In genomic region chr1:28737245-28738137, GRCh38 we compare ENCODE assay signal across 7 cellular contexts. TPM values are rescaled to one million over a fixed set of nuclear protein-coding genes. Genes with fewer than 3 reads are reported as not detected.
A peak's percentile ranks its signal among the peaks of the same experiment; 100 is the strongest.
DNase-seq lines count a peak whose midpoint lies in the region; ATAC-seq and TF ChIP-seq lines count a peak whose summit lies in the region.

No MANE protein-coding gene starts in this region.

- DNase-seq in GM13976 (ENCODE audit: low spot score) (peak; percentile 72), NCI-H446 (lab: John Stamatoyannopoulos, UW) (peak; percentile 26 to 48), endodermal cell (peak; percentile 86)
- DNase-seq in activated CD8-positive, alpha-beta memory T cell treated with anti-CD3 and anti-CD28 coated beads for 4 hours (ENCODE audit: low read depth in 2 of 2), result peak; percentile 12 to 22
- DNase-seq in stimulated activated CD8-positive, alpha-beta memory T cell treated with anti-CD3 and anti-CD28 coated beads, Interleukin-7, amount 100 ng/mL, for 1 hour (ENCODE audit: low read depth in 2 of 2), result peak; percentile 10 to 14

- TF ChIP-seq CTCF in GM13976 (IDR thresholded peaks at IDR 0.05; ENCODE audit: borderline replicate concordance, control extremely low read depth, extremely low read depth, insufficient read depth, missing control alignments) (no peak), endodermal cell (conservative IDR thresholded peaks at IDR 0.05) (no peak)

- H3K27ac Mint-ChIP-seq in endodermal cell, result peak overlapping the region; percentile 99

- peaks cover 3% of the 10 kb centered on the region for H3K9me3 Mint-ChIP-seq in endodermal cell

- 0% methylated on average over 17 to 62 of the region's 62 CpGs for WGBS in endodermal cell (ENCODE audit: insufficient coverage in 1 of 2, insufficient read length in 1 of 2), 2 experiments

- H3K36me3 ChIP-seq in endodermal cell (ENCODE audit: control insufficient read depth, insufficient read depth, low read length) (peaks cover 44% of the 10 kb centered on the region), mucosa of rectum (ENCODE audit: control insufficient read depth in 2 of 2, insufficient read depth in 2 of 2, low read length in 2 of 2) (peaks cover 28 to 35% of the 10 kb centered on the region in 2 donors)

- no peaks in the 10 kb centered on the region for H3K27me3 Mint-ChIP-seq in endodermal cell (ENCODE audit: insufficient read depth)

- no peaks in the 10 kb centered on the region for H3K9me3 ChIP-seq in endodermal cell (ENCODE audit: control insufficient read depth, low read length)
- H3K9me3 ChIP-seq in mucosa of rectum (ENCODE audit: control insufficient read depth in 2 of 2, low read length in 2 of 2), result no peaks in the 10 kb centered on the region

- peaks cover 35% of the 10 kb centered on the region for H3K4me1 Mint-ChIP-seq in endodermal cell

- H3K36me3 Mint-ChIP-seq in endodermal cell (ENCODE audit: low read depth), result peaks cover 46% of the 10 kb centered on the region

- ATAC-seq in HG02973 (IDR thresholded peaks at IDR 0.05; ENCODE audit: unreplicated experiment), result peak; percentile 16

- no peaks in the 10 kb centered on the region for H3K4me1 ChIP-seq in endodermal cell (ENCODE audit: control insufficient read depth, insufficient read depth, low read length)
- peaks cover 21 to 23% of the 10 kb centered on the region in 2 donors for H3K4me1 ChIP-seq in mucosa of rectum (ENCODE audit: control insufficient read depth in 2 of 2, insufficient read depth in 2 of 2, low read length in 2 of 2)

- in situ Hi-C loops in GM13976 (cut with MboI; ENCODE audit: low sequenced_read_pairs, unreplicated experiment), result no loop called here

- H3K9ac ChIP-seq in endodermal cell (ENCODE audit: extremely low read depth, low read length, poor library complexity, severe bottlenecking) (peak overlapping the region; percentile 97), mucosa of rectum (ENCODE audit: low read depth in 1 of 2, low read length in 2 of 2) (peak overlapping the region; percentile 84 to 94)

- peak overlapping the region; percentile 92 for H3K4me3 ChIP-seq in endodermal cell (ENCODE audit: low read length)
- H3K4me3 ChIP-seq in mucosa of rectum (ENCODE audit: low read length in 2 of 2), result peak overlapping the region; percentile 86 to 91

- H3K27me3 ChIP-seq in endodermal cell (ENCODE audit: control insufficient read depth, insufficient read depth, low read length, poor library complexity, severe bottlenecking), result no peaks in the 10 kb centered on the region
- no peaks in the 10 kb centered on the region for H3K27me3 ChIP-seq in mucosa of rectum (ENCODE audit: control insufficient read depth in 2 of 2, insufficient read depth in 2 of 2, low read length in 2 of 2)

- H3K4me3 Mint-ChIP-seq in endodermal cell, result peak overlapping the region; percentile 90

- H3K27ac ChIP-seq in endodermal cell (ENCODE audit: low read depth, low read length) (peak overlapping the region; percentile 96), mucosa of rectum (ENCODE audit: low read depth in 2 of 2, low read length in 2 of 2) (peak overlapping the region; percentile 94 to 95)

RNA-seq across cellular contexts. Expression of gene YTHDF2, which starts 0.8 kb away (rescaled TPM):
- total RNA-seq in endodermal cell, result 100 to 1,000 TPM; 113 to 116 TPM
- polyA plus RNA-seq in endodermal cell (2013, experiment 1 of 2), result 96.2 TPM
- 89.3 TPM for polyA plus RNA-seq in endodermal cell (2013, experiment 2 of 2)

Comparison
In these comparisons a context has a peak if more than half of its experiments do, and no peak if none do; other contexts are left out.
1. Peak in every context shown above with its lines: DNase-seq, ATAC-seq, H3K4me3 ChIP-seq and H3K27ac ChIP-seq.
2. DNase-seq: peak in every context shown above with its lines; median percentile 86 in endodermal cell; 72 in GM13976; 37 in NCI-H446; 17 in activated CD8-positive, alpha-beta memory T cell treated with anti-CD3 and anti-CD28 coated beads for 4 hours; 12 in stimulated activated CD8-positive, alpha-beta memory T cell treated with anti-CD3 and anti-CD28 coated beads, Interleukin-7, amount 100 ng/mL, for 1 hour.